Comparison of ENCODE assay signal across 8 cellular contexts in genomic region chr18:24397131-24397693, GRCh38. TPM values are rescaled to one million over a fixed set of nuclear protein-coding genes. Genes with fewer than 3 reads are reported as not detected.
A peak's percentile ranks its signal among the peaks of the same experiment; 100 is the strongest.
DNase-seq lines count a peak whose midpoint lies in the region; ATAC-seq and TF ChIP-seq lines count a peak whose summit lies in the region.

No MANE protein-coding gene starts in this region.

- peak; percentile 52 for ATAC-seq in activated CD8-positive, alpha-beta memory T cell treated with anti-CD3 and anti-CD28 coated beads, Interleukin-2, amount 10 ng/mL, durations not matched to agents 7 days and 5 days
- ATAC-seq in heart right ventricle (peak; percentile 34 to 62 (median 51)), GM21576 (IDR thresholded peaks at IDR 0.05; ENCODE audit: unreplicated experiment) (no peak)

- peaks cover 59% of the 10 kb centered on the region for H3K27me3 Mint-ChIP-seq in activated CD8-positive, alpha-beta memory T cell treated with anti-CD3 and anti-CD28 coated beads, Interleukin-2, amount 10 ng/mL, durations not matched to agents 7 days and 5 days

- CTCF ChIA-PET in activated CD8-positive, alpha-beta memory T cell treated with anti-CD3 and anti-CD28 coated beads, Interleukin-2, amount 10 ng/mL, durations not matched to agents 7 days and 5 days (lab: Charles Lee): interaction anchor here (0.5 to 1.8 kb wide), 6 partner anchors 12 to 90 kb away, joined by 3 to 5 read pairs (median 3); no protein-coding TSS in a partner anchor

- H3K27me3 ChIP-seq in MG63 (no peaks in the 10 kb centered on the region), heart right ventricle (no peaks in the 10 kb centered on the region), ovary (no peaks in the 10 kb centered on the region)

- no peak for TF ChIP-seq EP300 in ovary (IDR thresholded peaks at IDR 0.05)

- H3K36me3 ChIP-seq in MG63 (no peaks in the 10 kb centered on the region), heart right ventricle (no peaks in the 10 kb centered on the region), ovary (no peaks in the 10 kb centered on the region)

- no peaks in the 10 kb centered on the region for H3K36me3 Mint-ChIP-seq in activated CD8-positive, alpha-beta memory T cell treated with anti-CD3 and anti-CD28 coated beads, Interleukin-2, amount 10 ng/mL, durations not matched to agents 7 days and 5 days

- H3K4me3 ChIP-seq in MG63: peak overlapping the region; percentile 73
- peak overlapping the region; percentile 61 to 84 (median 76) for H3K4me3 ChIP-seq in heart right ventricle
- H3K4me3 ChIP-seq in ovary: peak overlapping the region; percentile 81

- no peak for TF ChIP-seq POLR2A in ovary (IDR thresholded peaks at IDR 0.05)

- H3K4me1 Mint-ChIP-seq in activated CD8-positive, alpha-beta memory T cell treated with anti-CD3 and anti-CD28 coated beads, Interleukin-2, amount 10 ng/mL, durations not matched to agents 7 days and 5 days: peaks cover 10% of the 10 kb centered on the region

- H3K27ac ChIP-seq in heart right ventricle (peak overlapping the region in 9 of 10 donors; percentile 66 to 89 (median 80)), ovary (peak overlapping the region; percentile 3 to 72)

- H3K9me3 Mint-ChIP-seq in activated CD8-positive, alpha-beta memory T cell treated with anti-CD3 and anti-CD28 coated beads, Interleukin-2, amount 10 ng/mL, durations not matched to agents 7 days and 5 days (ENCODE audit: low read depth): no peaks in the 10 kb centered on the region

- H3K4me1 ChIP-seq in heart right ventricle (peaks cover 0 to 36% (median 9%) of the 10 kb centered on the region in 9 donors), ovary (ENCODE audit: insufficient read depth) (peaks cover 2% of the 10 kb centered on the region)

- H3K9me3 ChIP-seq in MG63: no peaks in the 10 kb centered on the region
- H3K9me3 ChIP-seq in heart right ventricle: no peaks in the 10 kb centered on the region
- no peaks in the 10 kb centered on the region for H3K9me3 ChIP-seq in ovary

- peak; percentile 41 for DNase-seq in activated CD8-positive, alpha-beta memory T cell treated with anti-CD3 and anti-CD28 coated beads, Interleukin-2, amount 10 ng/mL, durations not matched to agents 7 days and 5 days
- DNase-seq in activated CD8-positive, alpha-beta memory T cell treated with anti-CD3 and anti-CD28 coated beads, Interleukin-2, amount 50 U/mL, for 4 hours: no peak
- DNase-seq in MG63: peak; percentile 47
- peak; percentile 15 for DNase-seq in RPMI8226
- DNase-seq in anterior cingulate cortex (lab: John Stamatoyannopoulos, UW): peak in 55 of 58 donors; percentile 12 to 89 (median 74)
- peak in 1 of 2 donors; percentile 40 for DNase-seq in heart right ventricle
- DNase-seq in ovary: peak in 2 of 5 donors; percentile 21 to 46

- TF ChIP-seq CTCF in heart right ventricle (IDR thresholded peaks at IDR 0.05) (no peak), ovary (IDR thresholded peaks at IDR 0.05) (no peak)

- H3K27ac Mint-ChIP-seq in activated CD8-positive, alpha-beta memory T cell treated with anti-CD3 and anti-CD28 coated beads, Interleukin-2, amount 10 ng/mL, durations not matched to agents 7 days and 5 days: no peak overlapping the region

- peak overlapping the region; percentile 71 for H3K4me3 Mint-ChIP-seq in activated CD8-positive, alpha-beta memory T cell treated with anti-CD3 and anti-CD28 coated beads, Interleukin-2, amount 10 ng/mL, durations not matched to agents 7 days and 5 days

- WGBS in heart right ventricle, 2 donors: 0 to 1% methylated on average over 50 of the region's 50 CpGs
- WGBS in ovary, 3 donors: 0 to 2% (median 0%) methylated on average over 35 to 50 of the region's 50 CpGs

- intact Hi-C loops in heart right ventricle (cut with DNase I) (loop anchor here in 2 of 10 donors (1.0 to 10.0 kb wide), 2 partner anchors 30 to 958 kb away; partner anchors contain the start of gene ZNF521 (in 1 of the 2)), ovary (cut with DNase I) (no loop called here)

RNA-seq across cellular contexts. Expression of gene OSBPL1A, which starts 0.4 kb away (rescaled TPM):
- under 1 TPM; 0.32 to 0.68 TPM for total RNA-seq in activated CD8-positive, alpha-beta memory T cell treated with anti-CD3 and anti-CD28 coated beads, Interleukin-2, amount 10 ng/mL, durations not matched to agents 7 days and 5 days
- 29.8 and 60.9 TPM in 2 replicates for total RNA-seq in MG63 (2014; rRNA removed; shearing (Covaris generic); ENCODE audit: low replicate concordance)
- total RNA-seq in heart right ventricle (10 to 100 TPM; 50.9 to 85.6 (median 64.8) TPM), ovary (10 to 100 TPM; 28.1 to 50.5 (median 40.2) TPM)
- polyA plus RNA-seq in heart right ventricle (10 to 100 TPM; 26.5 to 28.1 TPM), ovary (10 to 100 TPM; 30.2 to 68.9 TPM)

RNA-seq across cellular contexts. Expression of gene IMPACT, which starts 29.3 kb away (rescaled TPM):
- total RNA-seq in activated CD8-positive, alpha-beta memory T cell treated with anti-CD3 and anti-CD28 coated beads, Interleukin-2, amount 10 ng/mL, durations not matched to agents 7 days and 5 days: 1 to 10 TPM; 6.7 to 9.3 TPM
- 21.8 and 26.1 TPM in 2 replicates for total RNA-seq in MG63 (2014; rRNA removed; shearing (Covaris generic); ENCODE audit: low replicate concordance)
- 10 to 100 TPM; 19.2 to 33.8 (median 26.9) TPM for total RNA-seq in heart right ventricle
- 10 to 100 TPM in 1 of 2 donors, 1 to 10 TPM in 1; 4.5 to 15.1 TPM for polyA plus RNA-seq in heart right ventricle
- total RNA-seq in ovary: 10 to 100 TPM; 13.7 to 50.3 (median 28.7) TPM
- polyA plus RNA-seq in ovary: 10 to 100 TPM; 15.7 to 30.3 TPM

Comparison
In these comparisons a context has a peak if more than half of its experiments do, and no peak if none do; other contexts are left out.
1. RNA of gene OSBPL1A, which starts 0.4 kb away (total RNA-seq): 50.9 to 85.6 TPM in heart right ventricle, 28.1 to 50.5 TPM in ovary and 29.8 to 60.9 TPM in MG63; 0.32 to 0.68 TPM in activated CD8-positive, alpha-beta memory T cell treated with anti-CD3 and anti-CD28 coated beads, Interleukin-2, amount 10 ng/mL, durations not matched to agents 7 days and 5 days; every median in the first group is over 10 times any median in the second.
2. Peak in every context shown above with its lines, with median percentiles within 50 percentile points of each other: H3K4me3 ChIP-seq.